8 cellular contexts compared by ENCODE assay signal in genomic region chr1:196323869-196324268, GRCh38.
"Had no signal": no experiment of that assay in that cellular context is flagged by ENCODE, and none has a peak within 500 bp of the region (broad histone marks: within the 10 kb centered on the region; RNA-seq: fewer than 3 reads in every experiment).

No MANE protein-coding gene starts in this region.

- H3K9me3 ChIP-seq: HAP-1 had no signal

- H3K4me3 ChIP-seq: HAP-1, K562 had no signal

- FAIRE-seq: K562 had no signal

- H3K27ac Mint-ChIP-seq: HFFc6 had no signal

- H3K36me3 ChIP-seq: HAP-1 had no signal

- H3K4me1 ChIP-seq: HAP-1 had no signal

- H3K9me3 Mint-ChIP-seq: HFFc6 had no signal

- H3K27ac ChIP-seq: HL-60 had no signal

- DNase-seq: GOT3, H7, HFFc6, KG1 had no signal

- ATAC-seq: HCT116, K562 had no signal

- H3K4me3 Mint-ChIP-seq: HFFc6 had no signal
